17 cellular contexts compared by ENCODE assay signal in genomic region chr3:106116733-106117489, GRCh38.
"Had no signal": no experiment of that assay in that cellular context is flagged by ENCODE, and none has a peak within 500 bp of the region (broad histone marks: within the 10 kb centered on the region; RNA-seq: fewer than 3 reads in every experiment).

No MANE protein-coding gene starts in this region.

- H3K4me3 ChIP-seq: colonic mucosa, hepatocyte, mucosa of descending colon, suprapubic skin, thyroid gland, upper lobe of right lung, vagina had no signal

- H3K4me1 Mint-ChIP-seq: naive thymus-derived CD8-positive, alpha-beta T cell had no signal

- ATAC-seq: mucosa of descending colon; naive thymus-derived CD8-positive, alpha-beta T cell; right cardiac atrium; stimulated activated naive CD8-positive, alpha-beta T cell treated with anti-CD3 and anti-CD28 coated beads, Interleukin-15, Interleukin-2, amounts not matched to agents 100 U/mL and 50 U/mL, for 24 hours; upper lobe of right lung had no signal

- H3K79me2 ChIP-seq: hepatocyte had no signal

- H3K36me3 ChIP-seq: colonic mucosa, suprapubic skin, thyroid gland, upper lobe of right lung, vagina had no signal

- H3K4me2 ChIP-seq: hepatocyte had no signal

- DNase-seq: colonic mucosa; dermis blood vessel endothelial cell; head of caudate nucleus; kidney glomerular epithelial cell; mucosa of descending colon; naive thymus-derived CD8-positive, alpha-beta T cell; posterior cingulate gyrus; right cardiac atrium; small intestine; stimulated activated CD4-positive, alpha-beta T cell treated with anti-CD3 and anti-CD28 coated beads, Interleukin-12 subunit alpha, Interleukin-12 subunit beta, amount 100 ng/mL, for 4 hours; stimulated activated naive CD8-positive, alpha-beta T cell treated with anti-CD3 and anti-CD28 coated beads, Interleukin-15, Interleukin-2, amounts not matched to agents 100 U/mL and 50 U/mL, for 24 hours; thyroid gland; upper lobe of right lung had no signal

- H3K27me3 Mint-ChIP-seq: naive thymus-derived CD8-positive, alpha-beta T cell had no signal

- H3K4me1 ChIP-seq: colonic mucosa, suprapubic skin, thyroid gland, upper lobe of right lung had no signal

- H3K9me3 ChIP-seq: colonic mucosa, mucosa of descending colon, suprapubic skin, thyroid gland, upper lobe of right lung, vagina had no signal

- H3K27ac ChIP-seq: colonic mucosa, foreskin keratinocyte, hepatocyte, suprapubic skin, thyroid gland, upper lobe of right lung, vagina had no signal

- H3K27me3 ChIP-seq: colonic mucosa, foreskin keratinocyte, hepatocyte, suprapubic skin, thyroid gland, upper lobe of right lung, vagina had no signal

- H2AFZ ChIP-seq: hepatocyte had no signal

- FAIRE-seq: small intestine had no signal

- H3K9me3 Mint-ChIP-seq: naive thymus-derived CD8-positive, alpha-beta T cell had no signal

- H3K4me3 Mint-ChIP-seq: naive thymus-derived CD8-positive, alpha-beta T cell had no signal
